14 cellular contexts compared by ENCODE assay signal in the genomic region with DNA sequence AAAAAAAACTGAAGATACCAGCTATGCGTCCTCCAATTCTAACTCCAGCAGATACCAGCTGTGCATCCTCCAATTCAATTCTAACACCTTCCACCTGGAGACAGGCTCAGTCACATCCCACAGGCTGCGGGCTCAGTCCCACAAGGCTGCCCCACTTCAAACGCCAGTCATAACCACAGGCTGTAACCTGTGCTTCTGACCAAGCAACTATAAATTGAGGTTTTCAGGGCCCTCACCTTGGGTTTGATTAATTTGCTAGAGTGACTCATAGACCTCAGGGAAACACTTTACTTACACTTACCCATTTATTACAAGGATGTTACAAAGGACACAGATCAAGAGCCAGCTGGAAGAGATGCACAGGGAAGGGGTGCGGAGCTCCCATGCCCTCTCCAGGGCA.
"Had no signal": no experiment of that assay in that cellular context is flagged by ENCODE, and none has a peak within 500 bp of the region (broad histone marks: within the 10 kb centered on the region; RNA-seq: fewer than 3 reads in every experiment).

No MANE protein-coding gene starts in this region.

- H3K4me3 Mint-ChIP-seq: activated CD4-positive, alpha-beta T cell treated with anti-CD3 and anti-CD28 coated beads, Interleukin-2, amount 10 ng/mL, durations not matched to agents 24 days and 14 days; activated naive CD8-positive, alpha-beta T cell treated with anti-CD3 and anti-CD28 coated beads, Interleukin-2, amount 10 ng/mL, durations not matched to agents 7 days and 5 days; dendritic cell treated with granulocyte-macrophage colony-stimulating factor and Interleukin-4, amounts not matched to agents 40 ng/mL and 50 ng/mL, for 4 days; effector memory CD8-positive, alpha-beta T cell; memory B cell; natural killer cell had no signal

- ATAC-seq: effector memory CD8-positive, alpha-beta T cell; gastroesophageal sphincter; natural killer cell had no signal

- DNase-seq: activated CD4-positive, alpha-beta T cell treated with anti-CD3 and anti-CD28 coated beads, Interleukin-2, amount 10 ng/mL, durations not matched to agents 24 days and 14 days; activated CD4-positive, CD25-positive, alpha-beta regulatory T cell; activated CD8-positive, alpha-beta memory T cell treated with anti-CD3 and anti-CD28 coated beads for 24 hours; activated naive CD8-positive, alpha-beta T cell treated with anti-CD3 and anti-CD28 coated beads, Interleukin-2, amount 10 ng/mL, durations not matched to agents 7 days and 5 days; cerebellar nuclear complex; effector memory CD8-positive, alpha-beta T cell; left ventricle myocardium inferior; natural killer cell; stimulated activated CD4-positive, alpha-beta T cell treated with anti-CD3 and anti-CD28 coated beads, Interleukin-4, amount 100 ng/mL, for 1 hour; stomach had no signal

- H3K27ac Mint-ChIP-seq: activated CD4-positive, alpha-beta T cell treated with anti-CD3 and anti-CD28 coated beads, Interleukin-2, amount 10 ng/mL, durations not matched to agents 24 days and 14 days; activated naive CD8-positive, alpha-beta T cell treated with anti-CD3 and anti-CD28 coated beads, Interleukin-2, amount 10 ng/mL, durations not matched to agents 7 days and 5 days; dendritic cell treated with granulocyte-macrophage colony-stimulating factor and Interleukin-4, amounts not matched to agents 40 ng/mL and 50 ng/mL, for 4 days; effector memory CD8-positive, alpha-beta T cell; memory B cell; natural killer cell had no signal

- H3K9me3 ChIP-seq: gastroesophageal sphincter, left ventricle myocardium inferior, stomach, thoracic aorta had no signal

- H3K9me3 Mint-ChIP-seq: activated CD4-positive, alpha-beta T cell treated with anti-CD3 and anti-CD28 coated beads, Interleukin-2, amount 10 ng/mL, durations not matched to agents 24 days and 14 days; activated naive CD8-positive, alpha-beta T cell treated with anti-CD3 and anti-CD28 coated beads, Interleukin-2, amount 10 ng/mL, durations not matched to agents 7 days and 5 days; dendritic cell treated with granulocyte-macrophage colony-stimulating factor and Interleukin-4, amounts not matched to agents 40 ng/mL and 50 ng/mL, for 4 days; effector memory CD8-positive, alpha-beta T cell; memory B cell; natural killer cell had no signal

- H3K36me3 ChIP-seq: gastroesophageal sphincter, left ventricle myocardium inferior, stomach, thoracic aorta had no signal

- H3K4me3 ChIP-seq: gastroesophageal sphincter, left ventricle myocardium inferior, stomach, thoracic aorta had no signal

- H3K27ac ChIP-seq: gastroesophageal sphincter, left ventricle myocardium inferior, stomach, thoracic aorta had no signal

- H3K36me3 Mint-ChIP-seq: activated naive CD8-positive, alpha-beta T cell treated with anti-CD3 and anti-CD28 coated beads, Interleukin-2, amount 10 ng/mL, durations not matched to agents 7 days and 5 days; memory B cell; natural killer cell had no signal
